In genomic region chr6:112549749-112550148, GRCh38 we compare ENCODE assay signal across 29 cellular contexts.
"Had no signal": no experiment of that assay in that cellular context is flagged by ENCODE, and none has a peak within 500 bp of the region (broad histone marks: within the 10 kb centered on the region; RNA-seq: fewer than 3 reads in every experiment).

No MANE protein-coding gene starts in this region.

- DNase-seq: activated B cell treated with CpG ODN at 0.5 μM for 24 hours; activated CD4-positive, alpha-beta T cell treated with anti-CD3 and anti-CD28 coated beads for 48 hours; activated CD4-positive, alpha-beta T cell treated with anti-CD3 and anti-CD28 coated beads, Interleukin-2, amount 50 U/mL, for 1 hour; activated CD4-positive, alpha-beta T cell treated with anti-CD3 and anti-CD28 coated beads, Interleukin-2, amount 50 U/mL, for 48 hours; activated CD8-positive, alpha-beta memory T cell treated with anti-CD3 and anti-CD28 coated beads for 24 hours; activated CD8-positive, alpha-beta T cell treated with anti-CD3 and anti-CD28 coated beads for 36 hours; activated effector memory CD4-positive, alpha-beta T cell treated with Interleukin-2 at 50 U/mL for 16 hours; activated gamma-delta T cell treated with Interleukin-2 at 50 U/mL for 16 hours; activated naive CD4-positive, alpha-beta T cell treated with anti-CD3 and anti-CD28 coated beads, Interleukin-2, amount 50 U/mL, for 16 hours; activated naive CD4-positive, alpha-beta T cell treated with Interleukin-2 at 50 U/mL for 16 hours; activated T-cell treated with anti-CD3 and anti-CD28 coated beads, Interleukin-2, amount 50 U/mL, for 4 hours; amniotic stem cell; anterior cingulate cortex; brain microvascular endothelial cell; cortex of kidney; dermis blood vessel endothelial cell; effector CD4-positive, alpha-beta T cell; effector memory CD8-positive, alpha-beta T cell; erythroblast; foreskin keratinocyte; heart right ventricle; T-helper 2 cell; WERI-Rb-1 had no signal

- H3K27ac ChIP-seq: brain microvascular endothelial cell, esophagus muscularis mucosa, foreskin keratinocyte, gastroesophageal sphincter, heart right ventricle, WERI-Rb-1 had no signal

- H3K36me3 ChIP-seq: brain microvascular endothelial cell, esophagus muscularis mucosa, gastroesophageal sphincter, heart right ventricle, WERI-Rb-1 had no signal

- H3K4me1 ChIP-seq: esophagus muscularis mucosa, foreskin keratinocyte, gastroesophageal sphincter, heart right ventricle had no signal

- ATAC-seq: activated CD4-positive, CD25-positive, alpha-beta regulatory T cell treated with anti-CD3 and anti-CD28 coated beads, Interleukin-2, amount 50 U/mL, for 24 hours; activated CD8-positive, alpha-beta T cell treated with anti-CD3 and anti-CD28 coated beads for 36 hours; activated T-cell treated with anti-CD3 and anti-CD28 coated beads, Interleukin-2, amount 50 U/mL, for 4 hours; activated T-helper 17 cell treated with anti-CD3 and anti-CD28 coated beads, Interleukin-2, amount 50 U/mL, for 72 hours; effector memory CD8-positive, alpha-beta T cell; foreskin keratinocyte; gastroesophageal sphincter; heart right ventricle had no signal

- H3K4me3 ChIP-seq: esophagus muscularis mucosa, gastroesophageal sphincter, heart right ventricle had no signal

- FAIRE-seq: astrocyte, bronchial epithelial cell had no signal

- H3K9me3 ChIP-seq: esophagus muscularis mucosa had no signal

- H3K27me3 ChIP-seq: brain microvascular endothelial cell, esophagus muscularis mucosa, foreskin keratinocyte, gastroesophageal sphincter, heart right ventricle had no signal
